9 cellular contexts compared by ENCODE assay signal in the genomic region with DNA sequence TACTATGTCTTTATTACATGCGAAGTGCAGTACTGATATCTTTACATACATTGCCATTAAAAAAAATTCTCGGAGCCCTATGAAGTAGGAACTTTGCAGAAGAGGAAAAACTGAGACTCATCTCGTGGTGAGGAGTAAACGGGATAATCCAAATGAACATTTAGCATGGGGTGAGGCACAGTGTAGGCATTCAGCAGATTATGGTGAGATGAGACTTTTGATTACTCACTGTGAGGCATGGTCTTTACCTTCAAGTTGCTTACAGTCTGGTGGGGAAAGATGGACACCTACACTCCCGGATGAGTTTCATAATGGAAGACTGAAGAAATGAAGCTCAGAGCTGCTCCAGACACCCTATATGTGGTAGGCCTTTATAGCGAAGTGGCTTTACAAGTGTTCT. TPM values are rescaled to one million over a fixed set of nuclear protein-coding genes. Genes with fewer than 3 reads are reported as not detected.
DNase-seq lines count a peak whose midpoint lies in the region; ATAC-seq and TF ChIP-seq lines count a peak whose summit lies in the region.
"Had no signal": no experiment of that assay in that cellular context is flagged by ENCODE, and none has a peak within 500 bp of the region (broad histone marks: within the 10 kb centered on the region; RNA-seq: fewer than 3 reads in every experiment).

No MANE protein-coding gene starts in this region.

- no peaks in the 10 kb centered on the region for H3K9me3 ChIP-seq in ES-I3 (ENCODE audit: control insufficient read depth, insufficient read depth, low read length)
- H3K9me3 ChIP-seq in esophagus muscularis mucosa: no peaks in the 10 kb centered on the region
- no peaks in the 10 kb centered on the region for H3K9me3 ChIP-seq in body of pancreas

- no peak for TF ChIP-seq POLR2A in esophagus muscularis mucosa (IDR thresholded peaks at IDR 0.05; ENCODE audit: low read depth)
- no peak for TF ChIP-seq POLR2A in body of pancreas (IDR thresholded peaks at IDR 0.05)

- H3K4me3 ChIP-seq in esophagus muscularis mucosa (peak overlapping the region; percentile 69 to 96 (median 70)), rectal smooth muscle tissue (ENCODE audit: low read length) (peak overlapping the region; percentile 25), body of pancreas (no peak overlapping the region)

- intact Hi-C loops in esophagus muscularis mucosa (cut with DNase I) (no loop called here), body of pancreas (cut with DNase I) (no loop called here)

- no peak for TF ChIP-seq EP300 in esophagus muscularis mucosa (IDR thresholded peaks at IDR 0.05)

- ATAC-seq in body of pancreas (no peak), HG03565 (IDR thresholded peaks at IDR 0.05; ENCODE audit: unreplicated experiment) (no peak)

- 77% methylated on average over 6 of the region's 6 CpGs for WGBS in esophagus muscularis mucosa
- 64 to 65% methylated on average over 6 of the region's 6 CpGs for WGBS in body of pancreas, 2 donors

- H3K27me3 ChIP-seq in esophagus muscularis mucosa: no peaks in the 10 kb centered on the region
- H3K27me3 ChIP-seq in rectal smooth muscle tissue (ENCODE audit: control insufficient read depth, insufficient read depth, low read length): no peaks in the 10 kb centered on the region
- no peaks in the 10 kb centered on the region for H3K27me3 ChIP-seq in body of pancreas

- H3K36me3 ChIP-seq in ES-I3 (ENCODE audit: insufficient read depth, low read length) (peaks cover 12% of the 10 kb centered on the region), esophagus muscularis mucosa (peaks cover 0 to 26% (median 8%) of the 10 kb centered on the region in 4 donors), rectal smooth muscle tissue (ENCODE audit: control insufficient read depth, insufficient read depth, low read length) (no peaks in the 10 kb centered on the region), body of pancreas (replicated peaks in 1 of 2; ENCODE audit: insufficient read depth in 1 of 2, low read depth in 2 of 2) (no peaks in the 10 kb centered on the region)

- H3K27ac ChIP-seq in esophagus muscularis mucosa (replicated peaks in 1 of 4): peak overlapping the region in 2 of 4 donors; percentile 93
- no peak overlapping the region for H3K27ac ChIP-seq in rectal smooth muscle tissue (ENCODE audit: low read depth, low read length)
- no peak overlapping the region for H3K27ac ChIP-seq in body of pancreas

- TF ChIP-seq CTCF in esophagus muscularis mucosa (IDR thresholded peaks at IDR 0.05) (no peak), body of pancreas (IDR thresholded peaks at IDR 0.05) (no peak)

- DNase-seq in RKO (ENCODE audit: low spot score) (peak; percentile 85), esophagus muscularis mucosa (ENCODE audit: extremely low spot score) (no peak), A172 (ENCODE audit: low spot score) (no peak), body of pancreas (no peak)
- DNase-seq in stimulated activated CD4-positive, alpha-beta T cell treated with anti-CD3 and anti-CD28 coated beads, Interleukin-12 subunit alpha, Interleukin-12 subunit beta, amount 100 ng/mL, for 4 hours: no peak
- DNase-seq: SIG-M5 had no signal

- peak overlapping the region; percentile 74; the same call in 1 of the 2 replicates for H3K9ac ChIP-seq in ES-I3 (ENCODE audit: low read depth, low read length)
- H3K9ac ChIP-seq in rectal smooth muscle tissue (ENCODE audit: low read length): no peak overlapping the region

- H3K4me1 ChIP-seq in ES-I3 (ENCODE audit: insufficient read depth, low read length) (peaks cover 13% of the 10 kb centered on the region; the same call in 1 of the 2 replicates), esophagus muscularis mucosa (peaks cover 43 to 73% (median 62%) of the 10 kb centered on the region in 4 donors), rectal smooth muscle tissue (ENCODE audit: control insufficient read depth, insufficient read depth, low read length) (peaks cover 10% of the 10 kb centered on the region), body of pancreas (peaks cover 55% of the 10 kb centered on the region)

RNA-seq across cellular contexts. Expression of gene RPRD1B, which starts 1.4 kb away (rescaled TPM):
- total RNA-seq in esophagus muscularis mucosa (10 to 100 TPM; 26.7 to 39.5 (median 33.8) TPM), body of pancreas (10 to 100 TPM in 1 of 2 donors, 1 to 10 TPM in 1; 8.8 to 12.5 TPM)
- 13.5 and 17.9 TPM in 2 replicates for total RNA-seq in A172 (2014; rRNA removed; shearing (Covaris generic))

RNA-seq across cellular contexts. Expression of gene TTI1, which starts 1.7 kb away (rescaled TPM):
- total RNA-seq in esophagus muscularis mucosa (10 to 100 TPM; 11.3 to 14.3 (median 12.4) TPM), body of pancreas (10 to 100 TPM; 12.2 to 14.0 TPM)
- 22.3 and 23.1 TPM in 2 replicates for total RNA-seq in A172 (2014; rRNA removed; shearing (Covaris generic))

Comparison
In these comparisons a context has a peak if more than half of its experiments do, and no peak if none do; other contexts are left out.
1. H3K4me3 ChIP-seq: peak in esophagus muscularis mucosa (4 of 4) and rectal smooth muscle tissue (single experiment); none in body of pancreas (0 of 2).